8 cellular contexts compared by ENCODE assay signal in the genomic region with DNA sequence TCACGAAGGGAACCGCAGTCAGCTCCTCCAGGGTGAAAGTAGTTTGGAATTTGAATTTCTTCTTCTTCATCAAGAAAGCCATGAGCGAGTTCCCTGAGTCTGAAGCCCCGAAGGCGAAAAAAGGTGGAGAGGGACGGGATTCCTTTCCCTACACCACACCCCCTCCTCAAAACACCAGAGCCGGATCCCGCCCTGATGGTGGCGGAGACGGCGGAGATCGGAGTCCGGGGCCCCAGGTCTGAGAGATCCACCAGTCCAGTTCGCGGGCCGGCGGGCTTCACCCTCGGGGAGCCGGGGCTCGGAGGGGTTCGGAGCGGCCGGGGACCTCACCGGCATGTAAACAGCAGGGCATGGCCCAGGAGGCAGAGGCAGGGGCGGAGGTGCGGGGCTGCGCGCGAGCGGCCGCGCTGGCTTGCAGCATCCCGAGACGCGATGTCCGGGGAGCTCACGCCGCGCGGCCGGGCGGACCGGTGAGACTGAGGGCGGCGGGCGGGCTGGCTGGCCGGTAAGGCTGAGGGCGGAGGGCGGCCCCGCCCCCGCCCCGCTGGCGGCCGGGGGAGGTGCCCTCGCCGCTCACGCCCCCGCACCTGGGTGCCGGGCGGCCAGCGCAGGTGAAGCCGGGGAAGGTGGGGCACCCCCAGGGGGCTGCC. TPM values are rescaled to one million over a fixed set of nuclear protein-coding genes. Genes with fewer than 3 reads are reported as not detected.
DNase-seq lines count a peak whose midpoint lies in the region; ATAC-seq and TF ChIP-seq lines count a peak whose summit lies in the region.

No MANE protein-coding gene starts in this region.

- peaks cover 50% of the 10 kb centered on the region for H3K79me2 ChIP-seq in neural cell (replicated peaks; ENCODE audit: insufficient read depth, low read length)

- H3K4me2 ChIP-seq in neural cell (ENCODE audit: low read length), result peak overlapping the region; percentile 43

- TF ChIP-seq POLR2A in erythroblast (IDR thresholded peaks at IDR 0.05; ENCODE audit: low read length), result no peak

- H3K4me3 Mint-ChIP-seq in IgD-negative memory B cell, result peak overlapping the region; percentile 89 to 100 (median 98)

- peaks cover 18% of the 10 kb centered on the region for H4K20me1 ChIP-seq in neural cell (ENCODE audit: insufficient read depth)

- no peak overlapping the region for H2AFZ ChIP-seq in neural cell (ENCODE audit: low read depth, low read length)

- H3K4me1 Mint-ChIP-seq in IgD-negative memory B cell, result peaks cover 39 to 53% (median 53%) of the 10 kb centered on the region in 3 donors

- peak overlapping the region; percentile 49 for H3K27ac ChIP-seq in neural cell (ENCODE audit: low read length)

- peak overlapping the region; percentile 79 for H3K9ac ChIP-seq in neural cell (ENCODE audit: low read length)

- no peaks in the 10 kb centered on the region for H3K9me3 ChIP-seq in neural cell (ENCODE audit: low read length)

- peaks cover 4% of the 10 kb centered on the region for H3K36me3 Mint-ChIP-seq in IgD-negative memory B cell

- ATAC-seq in GM21526 (IDR thresholded peaks at IDR 0.05; ENCODE audit: low FRiP score, unreplicated experiment), result peak; percentile 5

- H3K27me3 ChIP-seq in neural cell (ENCODE audit: insufficient read depth, low read depth, low read length), result no peaks in the 10 kb centered on the region

- no peaks in the 10 kb centered on the region for H3F3A ChIP-seq in neural cell (ENCODE audit: insufficient read depth, low read length, poor library complexity, severe bottlenecking)

- H3K36me3 ChIP-seq in neural cell (ENCODE audit: insufficient read depth, low read length), result no peaks in the 10 kb centered on the region

- no peak for TF ChIP-seq CTCF in neural cell (IDR thresholded peaks at IDR 0.05; ENCODE audit: poor library complexity, severe bottlenecking)

- H3K27me3 Mint-ChIP-seq in IgD-negative memory B cell, result no peaks in the 10 kb centered on the region

- H3K9me3 Mint-ChIP-seq in IgD-negative memory B cell, result no peaks in the 10 kb centered on the region

- TF ChIP-seq RAD21 in neural cell (conservative IDR thresholded peaks at IDR 0.05), result no peak

- H3K4me3 ChIP-seq in neural cell (ENCODE audit: low read length), result peak overlapping the region; percentile 93

- peak; percentile 30 for DNase-seq in EL
- peak; percentile 84 for DNase-seq in activated CD8-positive, alpha-beta memory T cell treated with anti-CD3 and anti-CD28 coated beads for 24 hours
- DNase-seq in erythroblast (lab: John Stamatoyannopoulos, UW), result peak; percentile 60 to 75
- no peak for DNase-seq in UCSD-AML1 (lab: John Stamatoyannopoulos, UW; ENCODE audit: unreplicated experiment)
- no peak for DNase-seq in H4 (ENCODE audit: low spot score)

- H3K9me2 ChIP-seq in neural cell (ENCODE audit: insufficient read depth, low read length), result no peaks in the 10 kb centered on the region

- no peak for TF ChIP-seq EP300 in neural cell (conservative IDR thresholded peaks at IDR 0.05; ENCODE audit: poor library complexity, severe bottlenecking)

- H3K27ac Mint-ChIP-seq in IgD-negative memory B cell, result peak overlapping the region; percentile 96 to 99 (median 98)

TF ChIP-seq in neural cell, 6 proteins besides CTCF, POLR2A, EP300 and RAD21:
- no peak for TF ChIP-seq TAF1 (IDR thresholded peaks at IDR 0.05; ENCODE audit: low read depth)
- TF ChIP-seq MXI1 (conservative IDR thresholded peaks at IDR 0.05; ENCODE audit: poor library complexity, severe bottlenecking), result peak; percentile 48
- no peak for TF ChIP-seq POLR2AphosphoS5 (IDR thresholded peaks at IDR 0.05)
- TF ChIP-seq, protein P1, sequence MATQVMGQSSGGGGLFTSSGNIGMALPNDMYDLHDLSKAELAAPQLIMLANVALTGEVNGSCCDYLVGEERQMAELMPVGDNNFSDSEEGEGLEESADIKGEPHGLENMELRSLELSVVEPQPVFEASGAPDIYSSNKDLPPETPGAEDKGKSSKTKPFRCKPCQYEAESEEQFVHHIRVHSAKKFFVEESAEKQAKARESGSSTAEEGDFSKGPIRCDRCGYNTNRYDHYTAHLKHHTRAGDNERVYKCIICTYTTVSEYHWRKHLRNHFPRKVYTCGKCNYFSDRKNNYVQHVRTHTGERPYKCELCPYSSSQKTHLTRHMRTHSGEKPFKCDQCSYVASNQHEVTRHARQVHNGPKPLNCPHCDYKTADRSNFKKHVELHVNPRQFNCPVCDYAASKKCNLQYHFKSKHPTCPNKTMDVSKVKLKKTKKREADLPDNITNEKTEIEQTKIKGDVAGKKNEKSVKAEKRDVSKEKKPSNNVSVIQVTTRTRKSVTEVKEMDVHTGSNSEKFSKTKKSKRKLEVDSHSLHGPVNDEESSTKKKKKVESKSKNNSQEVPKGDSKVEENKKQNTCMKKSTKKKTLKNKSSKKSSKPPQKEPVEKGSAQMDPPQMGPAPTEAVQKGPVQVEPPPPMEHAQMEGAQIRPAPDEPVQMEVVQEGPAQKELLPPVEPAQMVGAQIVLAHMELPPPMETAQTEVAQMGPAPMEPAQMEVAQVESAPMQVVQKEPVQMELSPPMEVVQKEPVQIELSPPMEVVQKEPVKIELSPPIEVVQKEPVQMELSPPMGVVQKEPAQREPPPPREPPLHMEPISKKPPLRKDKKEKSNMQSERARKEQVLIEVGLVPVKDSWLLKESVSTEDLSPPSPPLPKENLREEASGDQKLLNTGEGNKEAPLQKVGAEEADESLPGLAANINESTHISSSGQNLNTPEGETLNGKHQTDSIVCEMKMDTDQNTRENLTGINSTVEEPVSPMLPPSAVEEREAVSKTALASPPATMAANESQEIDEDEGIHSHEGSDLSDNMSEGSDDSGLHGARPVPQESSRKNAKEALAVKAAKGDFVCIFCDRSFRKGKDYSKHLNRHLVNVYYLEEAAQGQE (IDR thresholded peaks at IDR 0.05; ENCODE audit: borderline replicate concordance), result no peak

RNA-seq across cellular contexts. Expression of a gene that starts 0.6 kb away (rescaled TPM):
- polyA plus RNA-seq in IgD-negative memory B cell (90.5 TPM), neural cell (6.7 and 18.5 TPM in 2 replicates)
- 10.7 and 11.2 TPM in 2 replicates for polyA minus RNA-seq in neural cell
- 7.6 and 10.6 TPM in 2 replicates for total RNA-seq in H4 (2014; rRNA removed; shearing (Covaris generic))

RNA-seq across cellular contexts. Expression of a gene that starts 42.5 kb away (rescaled TPM):
- 44.9 TPM for polyA plus RNA-seq in IgD-negative memory B cell
- polyA plus RNA-seq in neural cell, result 30.5 and 44.9 TPM in 2 replicates
- 15.3 and 20.8 TPM in 2 replicates for polyA minus RNA-seq in neural cell
- 31.1 and 35.4 TPM in 2 replicates for total RNA-seq in H4 (2014; rRNA removed; shearing (Covaris generic))

RNA-seq across cellular contexts. Expression of a gene that starts 49.6 kb away (rescaled TPM):
- polyA plus RNA-seq in IgD-negative memory B cell (1.1 TPM), neural cell (3.4 and 5.2 TPM in 2 replicates)
- 2.5 and 6.6 TPM in 2 replicates for polyA minus RNA-seq in neural cell
- total RNA-seq in H4 (2014; rRNA removed; shearing (Covaris generic)), result 0.95 and 2.6 TPM in 2 replicates

Comparison
In these comparisons a context has a peak if more than half of its experiments do, and no peak if none do; other contexts are left out.
1. DNase-seq: peak in EL (single experiment), activated CD8-positive, alpha-beta memory T cell treated with anti-CD3 and anti-CD28 coated beads for 24 hours (single experiment) and erythroblast (2 of 2); none in UCSD-AML1 (single experiment) and H4 (single experiment).